Comparison of ENCODE assay signal across 17 cellular contexts in genomic region chr9:114571391-114571790, GRCh38. TPM values are rescaled to one million over a fixed set of nuclear protein-coding genes. Genes with fewer than 3 reads are reported as not detected.
DNase-seq lines count a peak whose midpoint lies in the region; ATAC-seq and TF ChIP-seq lines count a peak whose summit lies in the region.
"Had no signal": no experiment of that assay in that cellular context is flagged by ENCODE, and none has a peak within 500 bp of the region (broad histone marks: within the 10 kb centered on the region; RNA-seq: fewer than 3 reads in every experiment).

No MANE protein-coding gene starts in this region.

- ATAC-seq in body of pancreas, result no peak
- ATAC-seq: GM23338, HCT116 had no signal

- H3K9ac ChIP-seq in Karpas-422 (ENCODE audit: low read length), result no peak overlapping the region

- no TSS peak for BruUV-seq in OCI-LY7 (replicated peaks; lab: Mats Ljungman, UMichigan)

- H3K36me3 ChIP-seq in Karpas-422 (ENCODE audit: insufficient read depth, low read length) (no peaks in the 10 kb centered on the region), OCI-LY7 (ENCODE audit: insufficient read depth, low read length) (no peaks in the 10 kb centered on the region), body of pancreas (replicated peaks in 1 of 2; ENCODE audit: insufficient read depth in 1 of 2, low read depth in 2 of 2) (no peaks in the 10 kb centered on the region), stomach (no peaks in the 10 kb centered on the region)

- H3K9me2 ChIP-seq in Karpas-422 (replicated peaks; ENCODE audit: insufficient read depth, low read length), result no peaks in the 10 kb centered on the region
- H3K9me2 ChIP-seq in OCI-LY7 (ENCODE audit: insufficient read depth, low read length), result no peaks in the 10 kb centered on the region

- no peaks in the 10 kb centered on the region for H3K27me3 ChIP-seq in Karpas-422 (ENCODE audit: low read length)
- no peaks in the 10 kb centered on the region for H3K27me3 ChIP-seq in body of pancreas
- no peaks in the 10 kb centered on the region for H3K27me3 ChIP-seq in stomach

- DNase-seq in Karpas-422, result peak; percentile 50
- DNase-seq in OCI-LY7 (ENCODE audit: low spot score), result peak; percentile 54
- DNase-seq in body of pancreas, result peak; percentile 16 to 51 (median 47)
- peak; percentile 64 for DNase-seq in stomach
- no peak for DNase-seq in NCI-H1417 treated with DMSO at 0.1 percent for 48 hours (lab: John Stamatoyannopoulos, UW)
- DNase-seq in NCI-H146 treated with DMSO at 0.1 percent for 48 hours (lab: John Stamatoyannopoulos, UW; ENCODE audit: unreplicated experiment), result no peak
- no peak for DNase-seq in NCI-H187 treated with DMSO at 0.1 percent for 48 hours (lab: John Stamatoyannopoulos, UW)
- DNase-seq: C1 segment of cervical spinal cord; Calu3; CD4-positive, alpha-beta memory T cell; COR-L47; DMS53; DMS79 treated with DMSO at 0.1 percent for 48 hours; GF-D8; H9 had no signal

- H3K4me1 ChIP-seq in Karpas-422 (ENCODE audit: low read length) (peaks cover 12% of the 10 kb centered on the region), OCI-LY7 (ENCODE audit: insufficient read depth, low read length, poor library complexity, severe bottlenecking) (peaks cover 51% of the 10 kb centered on the region), body of pancreas (no peaks in the 10 kb centered on the region), stomach (no peaks in the 10 kb centered on the region)

- TF ChIP-seq EP300 in stomach (IDR thresholded peaks at IDR 0.05), result no peak

- intact Hi-C loops in OCI-LY7 (cut with micrococcal nuclease; ENCODE audit: unreplicated experiment) (no loop called here), body of pancreas (cut with DNase I) (no loop called here), stomach (cut with DNase I; ENCODE audit: low total_unique reads) (no loop called here)

- H4K20me1 ChIP-seq in Karpas-422 (ENCODE audit: insufficient read depth, low read depth, low read length) (no peaks in the 10 kb centered on the region), OCI-LY7 (ENCODE audit: insufficient read depth, low read length) (no peaks in the 10 kb centered on the region)

- H2AFZ ChIP-seq in Karpas-422 (ENCODE audit: low read length) (no peak overlapping the region), OCI-LY7 (ENCODE audit: low read length) (no peak overlapping the region)
- H2AFZ ChIP-seq: GM23338 had no signal

- TF ChIP-seq POLR2A in body of pancreas (IDR thresholded peaks at IDR 0.05), result no peak
- TF ChIP-seq POLR2A in stomach (IDR thresholded peaks at IDR 0.05), result no peak

- H3K79me2 ChIP-seq in Karpas-422 (ENCODE audit: low read length), result no peaks in the 10 kb centered on the region
- H3K79me2 ChIP-seq in OCI-LY7 (ENCODE audit: insufficient read depth, low read depth, low read length), result no peaks in the 10 kb centered on the region

- POLR2A ChIA-PET in OCI-LY7 (lab: Charles Lee), result interaction anchor here (0.7 to 1.0 kb wide), 4 partner anchors 8 to 187 kb away, joined by 3 to 5 read pairs (median 3); partner anchors contain the start of gene ATP6V1G1

- H3K27ac ChIP-seq in Karpas-422 (ENCODE audit: low read length), result no peak overlapping the region
- no peak overlapping the region for H3K27ac ChIP-seq in OCI-LY7 (ENCODE audit: low read depth, low read length, poor library complexity, severe bottlenecking)
- H3K27ac ChIP-seq in body of pancreas, result no peak overlapping the region
- H3K27ac ChIP-seq in stomach, result no peak overlapping the region

- CTCF ChIA-PET in OCI-LY7 (lab: Charles Lee; ENCODE audit: unreplicated experiment), result interaction anchor here (0.6 to 1.1 kb wide), 2 partner anchors 21 to 1836 kb away, joined by 3 to 5 read pairs; no protein-coding TSS in a partner anchor

- TF ChIP-seq CTCF in OCI-LY7 (conservative IDR thresholded peaks at IDR 0.05; ENCODE audit: low read length) (peak; percentile 43; the same call in 1 of the 2 replicates), body of pancreas (IDR thresholded peaks at IDR 0.05) (peak in 1 of 7 experiments; percentile 5), stomach (IDR thresholded peaks at IDR 0.05) (no peak)

- no peak overlapping the region for H3K4me2 ChIP-seq in Karpas-422 (ENCODE audit: low read depth, low read length, poor library complexity, severe bottlenecking)
- no peak overlapping the region for H3K4me2 ChIP-seq in OCI-LY7 (ENCODE audit: low read length)
- H3K4me2 ChIP-seq: GM23338 had no signal

- H3K4me3 ChIP-seq in Karpas-422 (ENCODE audit: low read length), result no peak overlapping the region
- H3K4me3 ChIP-seq in OCI-LY7 (ENCODE audit: low read depth, low read length, poor library complexity, severe bottlenecking), result no peak overlapping the region
- no peak overlapping the region for H3K4me3 ChIP-seq in body of pancreas
- no peak overlapping the region for H3K4me3 ChIP-seq in stomach
- H3K4me3 ChIP-seq: GM23338 had no signal

- H3K9me3 ChIP-seq in Karpas-422 (ENCODE audit: low read length) (no peaks in the 10 kb centered on the region), OCI-LY7 (ENCODE audit: low read length) (peaks cover 6% of the 10 kb centered on the region; the same call in 1 of the 2 replicates), body of pancreas (no peaks in the 10 kb centered on the region), stomach (no peaks in the 10 kb centered on the region)

- 35 to 42% methylated on average over 3 of the region's 3 CpGs for WGBS in body of pancreas, 2 donors
- 38 to 67% (median 43%) methylated on average over 3 of the region's 3 CpGs for WGBS in stomach, 5 donors

RNA-seq across cellular contexts. Expression of gene ATP6V1G1, which starts 16.2 kb away (rescaled TPM):
- total RNA-seq in Karpas-422 (2014; rRNA removed; shearing (Covaris generic); ENCODE audit: low replicate concordance), result 113 and 165 TPM in 2 replicates
- 117 and 164 TPM in 2 replicates for total RNA-seq in OCI-LY7 (2014; rRNA removed; shearing (Covaris generic))
- 99.0 and 105 TPM in 2 replicates for total RNA-seq in OCI-LY7 (2022)
- 10 to 100 TPM; 62.3 to 91.3 TPM for total RNA-seq in body of pancreas
- 100 to 1,000 TPM in 3 of 5 donors, 10 to 100 TPM in 2; 27.5 to 259 (median 159) TPM for total RNA-seq in stomach
- polyA plus RNA-seq in stomach, result 100 to 1,000 TPM; 137 to 302 (median 263) TPM

RNA-seq across cellular contexts. Expression of gene TMEM268, which starts 39.7 kb away (rescaled TPM):
- total RNA-seq in Karpas-422 (2014; rRNA removed; shearing (Covaris generic); ENCODE audit: low replicate concordance), result 21.1 and 29.7 TPM in 2 replicates
- total RNA-seq in OCI-LY7 (2014; rRNA removed; shearing (Covaris generic)), result 27.2 and 31.6 TPM in 2 replicates
- total RNA-seq in OCI-LY7 (2022) (68.0 and 71.2 TPM in 2 replicates), body of pancreas (1 to 10 TPM; 4.9 to 6.5 TPM), stomach (10 to 100 TPM in 2 of 5 donors, 1 to 10 TPM in 3; 4.1 to 33.3 (median 6.2) TPM)
- polyA plus RNA-seq in stomach, result 1 to 10 TPM; 3.6 to 4.6 (median 4.1) TPM

Comparison
In these comparisons a context has a peak if more than half of its experiments do, and no peak if none do; other contexts are left out.
1. DNase-seq: peak in Karpas-422 (single experiment), OCI-LY7 (single experiment), body of pancreas (4 of 4) and stomach (single experiment); none in NCI-H1417 treated with DMSO at 0.1 percent for 48 hours (single experiment), NCI-H146 treated with DMSO at 0.1 percent for 48 hours (single experiment) and NCI-H187 treated with DMSO at 0.1 percent for 48 hours (single experiment).